In the genomic region with DNA sequence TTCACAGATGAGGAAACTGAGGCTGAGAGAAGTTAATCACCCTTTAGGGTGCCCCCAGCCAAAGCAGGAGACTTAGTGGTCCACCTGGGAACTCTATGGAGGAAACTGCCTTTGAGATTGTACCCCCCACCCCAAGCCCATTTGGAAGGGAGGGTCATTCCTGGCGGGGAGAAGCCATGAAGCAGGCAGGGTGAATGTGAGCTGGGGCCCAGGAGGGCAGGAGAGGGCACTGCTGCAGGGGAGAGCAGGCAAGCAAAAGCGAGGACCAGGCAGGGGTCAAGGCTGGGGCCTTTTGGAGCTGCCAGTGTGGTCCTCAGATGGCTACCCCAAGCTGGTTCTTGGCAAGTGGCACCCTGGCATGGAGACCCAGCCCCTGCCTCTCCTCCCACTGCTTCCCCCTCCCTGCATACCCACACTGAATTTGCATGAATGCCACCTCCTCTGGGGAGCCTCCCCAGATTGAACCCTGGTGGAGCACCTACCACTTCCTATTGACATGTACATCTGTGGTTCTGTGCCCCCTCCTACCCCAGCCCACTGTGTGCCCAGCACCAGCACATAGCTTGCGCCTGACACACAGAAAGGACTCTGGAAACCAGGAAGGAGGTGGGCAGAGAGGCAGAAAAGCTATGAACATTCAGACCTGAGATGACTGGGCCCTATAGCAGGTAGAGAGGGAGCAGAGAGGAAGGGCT, we compare ENCODE assay signal across 1 cellular context.
TF ChIP-seq lines count a peak whose summit lies in the region.

No MANE protein-coding gene starts in this region.

TF ChIP-seq in liver, 16 proteins besides CTCF, POLR2A, EP300 and RAD21 (continued from another document):
- TF ChIP-seq, protein P1, sequence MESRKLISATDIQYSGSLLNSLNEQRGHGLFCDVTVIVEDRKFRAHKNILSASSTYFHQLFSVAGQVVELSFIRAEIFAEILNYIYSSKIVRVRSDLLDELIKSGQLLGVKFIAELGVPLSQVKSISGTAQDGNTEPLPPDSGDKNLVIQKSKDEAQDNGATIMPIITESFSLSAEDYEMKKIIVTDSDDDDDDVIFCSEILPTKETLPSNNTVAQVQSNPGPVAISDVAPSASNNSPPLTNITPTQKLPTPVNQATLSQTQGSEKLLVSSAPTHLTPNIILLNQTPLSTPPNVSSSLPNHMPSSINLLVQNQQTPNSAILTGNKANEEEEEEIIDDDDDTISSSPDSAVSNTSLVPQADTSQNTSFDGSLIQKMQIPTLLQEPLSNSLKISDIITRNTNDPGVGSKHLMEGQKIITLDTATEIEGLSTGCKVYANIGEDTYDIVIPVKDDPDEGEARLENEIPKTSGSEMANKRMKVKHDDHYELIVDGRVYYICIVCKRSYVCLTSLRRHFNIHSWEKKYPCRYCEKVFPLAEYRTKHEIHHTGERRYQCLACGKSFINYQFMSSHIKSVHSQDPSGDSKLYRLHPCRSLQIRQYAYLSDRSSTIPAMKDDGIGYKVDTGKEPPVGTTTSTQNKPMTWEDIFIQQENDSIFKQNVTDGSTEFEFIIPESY (IDR thresholded peaks at IDR 0.05) = no peak
- no peak for TF ChIP-seq RXRA (IDR thresholded peaks at IDR 0.05)
- no peak for TF ChIP-seq TAF1 (conservative IDR thresholded peaks at IDR 0.05)
- no peak for TF ChIP-seq GABPA (IDR thresholded peaks at IDR 0.05 in 1 of 2, conservative IDR thresholded peaks at IDR 0.05 in 1 of 2)
- TF ChIP-seq, protein P2, sequence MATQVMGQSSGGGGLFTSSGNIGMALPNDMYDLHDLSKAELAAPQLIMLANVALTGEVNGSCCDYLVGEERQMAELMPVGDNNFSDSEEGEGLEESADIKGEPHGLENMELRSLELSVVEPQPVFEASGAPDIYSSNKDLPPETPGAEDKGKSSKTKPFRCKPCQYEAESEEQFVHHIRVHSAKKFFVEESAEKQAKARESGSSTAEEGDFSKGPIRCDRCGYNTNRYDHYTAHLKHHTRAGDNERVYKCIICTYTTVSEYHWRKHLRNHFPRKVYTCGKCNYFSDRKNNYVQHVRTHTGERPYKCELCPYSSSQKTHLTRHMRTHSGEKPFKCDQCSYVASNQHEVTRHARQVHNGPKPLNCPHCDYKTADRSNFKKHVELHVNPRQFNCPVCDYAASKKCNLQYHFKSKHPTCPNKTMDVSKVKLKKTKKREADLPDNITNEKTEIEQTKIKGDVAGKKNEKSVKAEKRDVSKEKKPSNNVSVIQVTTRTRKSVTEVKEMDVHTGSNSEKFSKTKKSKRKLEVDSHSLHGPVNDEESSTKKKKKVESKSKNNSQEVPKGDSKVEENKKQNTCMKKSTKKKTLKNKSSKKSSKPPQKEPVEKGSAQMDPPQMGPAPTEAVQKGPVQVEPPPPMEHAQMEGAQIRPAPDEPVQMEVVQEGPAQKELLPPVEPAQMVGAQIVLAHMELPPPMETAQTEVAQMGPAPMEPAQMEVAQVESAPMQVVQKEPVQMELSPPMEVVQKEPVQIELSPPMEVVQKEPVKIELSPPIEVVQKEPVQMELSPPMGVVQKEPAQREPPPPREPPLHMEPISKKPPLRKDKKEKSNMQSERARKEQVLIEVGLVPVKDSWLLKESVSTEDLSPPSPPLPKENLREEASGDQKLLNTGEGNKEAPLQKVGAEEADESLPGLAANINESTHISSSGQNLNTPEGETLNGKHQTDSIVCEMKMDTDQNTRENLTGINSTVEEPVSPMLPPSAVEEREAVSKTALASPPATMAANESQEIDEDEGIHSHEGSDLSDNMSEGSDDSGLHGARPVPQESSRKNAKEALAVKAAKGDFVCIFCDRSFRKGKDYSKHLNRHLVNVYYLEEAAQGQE (IDR thresholded peaks at IDR 0.05) = no peak
